In the genomic region with DNA sequence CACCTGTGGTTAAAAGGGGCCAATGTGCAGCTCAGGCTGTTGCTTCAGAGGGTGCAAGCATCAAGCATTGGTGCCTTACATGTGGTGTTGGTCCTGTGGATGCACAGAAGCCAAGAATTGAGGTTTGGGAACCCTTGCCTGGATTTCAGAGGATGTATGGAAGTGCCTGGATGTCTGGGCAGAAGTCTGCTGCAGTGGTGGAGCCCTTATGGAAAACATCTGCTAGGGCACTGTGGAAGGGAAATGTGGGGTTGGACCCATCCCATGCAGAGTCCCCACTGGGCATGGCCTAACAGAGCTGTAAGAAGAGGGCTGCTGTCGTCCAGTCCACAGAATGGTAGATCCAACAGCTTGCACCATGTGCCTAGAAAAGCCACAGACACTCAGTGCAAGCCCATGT, we compare ENCODE assay signal across 25 cellular contexts. TPM values are rescaled to one million over a fixed set of nuclear protein-coding genes. Genes with fewer than 3 reads are reported as not detected.
DNase-seq lines count a peak whose midpoint lies in the region; ATAC-seq and TF ChIP-seq lines count a peak whose summit lies in the region.
"Had no signal": no experiment of that assay in that cellular context is flagged by ENCODE, and none has a peak within 500 bp of the region (broad histone marks: within the 10 kb centered on the region; RNA-seq: fewer than 3 reads in every experiment).

No MANE protein-coding gene starts in this region.

- peak overlapping the region; percentile 86 for H3K27ac Mint-ChIP-seq in activated naive CD8-positive, alpha-beta T cell
- no peak overlapping the region for H3K27ac Mint-ChIP-seq in activated naive CD8-positive, alpha-beta T cell treated with anti-CD3 and anti-CD28 coated beads, Interleukin-2, amount 50 U/mL, for 24 hours
- H3K27ac Mint-ChIP-seq in T-cell = peak overlapping the region; percentile 98 to 99
- peak overlapping the region; percentile 10 for H3K27ac Mint-ChIP-seq in central memory CD8-positive, alpha-beta T cell (ENCODE audit: low read depth)
- H3K27ac Mint-ChIP-seq in nephron progenitor cell = no peak overlapping the region
- H3K27ac Mint-ChIP-seq: B cell had no signal

- POLR2A ChIA-PET in T-cell (lab: Charles Lee) = no interaction called here

- H3K9me3 Mint-ChIP-seq in activated naive CD8-positive, alpha-beta T cell (ENCODE audit: low read depth) = peaks cover 30% of the 10 kb centered on the region
- H3K9me3 Mint-ChIP-seq in activated naive CD8-positive, alpha-beta T cell treated with anti-CD3 and anti-CD28 coated beads, Interleukin-2, amount 50 U/mL, for 24 hours = peaks cover 64% of the 10 kb centered on the region
- H3K9me3 Mint-ChIP-seq in T-cell (peaks cover 29 to 59% (median 34%) of the 10 kb centered on the region in 3 donors), nephron progenitor cell (peaks cover 92% of the 10 kb centered on the region)
- H3K9me3 Mint-ChIP-seq in central memory CD8-positive, alpha-beta T cell = peaks cover 14% of the 10 kb centered on the region

- H3K4me3 Mint-ChIP-seq in activated naive CD8-positive, alpha-beta T cell = no peak overlapping the region
- no peak overlapping the region for H3K4me3 Mint-ChIP-seq in activated naive CD8-positive, alpha-beta T cell treated with anti-CD3 and anti-CD28 coated beads, Interleukin-2, amount 50 U/mL, for 24 hours
- H3K4me3 Mint-ChIP-seq in T-cell (peak overlapping the region in 1 of 3 donors; percentile 80), nephron progenitor cell (no peak overlapping the region)
- no peak overlapping the region for H3K4me3 Mint-ChIP-seq in central memory CD8-positive, alpha-beta T cell
- H3K4me3 Mint-ChIP-seq: B cell; stimulated activated naive CD8-positive, alpha-beta T cell treated with anti-CD3 and anti-CD28 coated beads, Interleukin-15, amount 100 ng/mL, for 72 hours had no signal

- intact Hi-C loops in uterus (cut with DNase I; ENCODE audit: low total_unique reads) = no loop called here

- CTCF ChIA-PET in T-cell (lab: Charles Lee) = no interaction called here

- no peak for TF ChIP-seq POLR2A in uterus (IDR thresholded peaks at IDR 0.05)

- TF ChIP-seq CTCF in uterus (IDR thresholded peaks at IDR 0.05) = no peak
- no peak for TF ChIP-seq CTCF in nephron progenitor cell (IDR thresholded peaks at IDR 0.05)

- no peaks in the 10 kb centered on the region for H3K4me1 ChIP-seq in uterus
- H3K4me1 ChIP-seq: Caco-2 had no signal

- peaks cover 54% of the 10 kb centered on the region for H3K36me3 Mint-ChIP-seq in activated naive CD8-positive, alpha-beta T cell
- H3K36me3 Mint-ChIP-seq in activated naive CD8-positive, alpha-beta T cell treated with anti-CD3 and anti-CD28 coated beads, Interleukin-2, amount 50 U/mL, for 24 hours (ENCODE audit: low read depth) = peaks cover 79% of the 10 kb centered on the region
- peaks cover 77% of the 10 kb centered on the region for H3K36me3 Mint-ChIP-seq in T-cell
- H3K36me3 Mint-ChIP-seq in central memory CD8-positive, alpha-beta T cell (ENCODE audit: insufficient read depth) = peaks cover 23% of the 10 kb centered on the region
- H3K36me3 Mint-ChIP-seq in nephron progenitor cell (ENCODE audit: low read depth) = peaks cover 92% of the 10 kb centered on the region

- no peak for DNase-seq in activated naive CD8-positive, alpha-beta T cell treated with anti-CD3 and anti-CD28 coated beads, Interleukin-2, amount 50 U/mL, for 24 hours
- no peak for DNase-seq in T-cell
- DNase-seq in central memory CD8-positive, alpha-beta T cell (ENCODE audit: low spot score in 2 of 2) = no peak
- DNase-seq in uterus = no peak
- no peak for DNase-seq in glomerular visceral epithelial cell (ENCODE audit: extremely low spot score)
- no peak for DNase-seq in T-helper 1 cell
- DNase-seq in nephron progenitor cell = no peak
- DNase-seq: activated CD4-positive, alpha-beta T cell treated with anti-CD3 and anti-CD28 coated beads, Interleukin-2, amount 50 U/mL, for 1 hour; activated CD8-positive, alpha-beta memory T cell treated with anti-CD3 and anti-CD28 coated beads, Interleukin-2, amount 50 U/mL, for 48 hours; activated effector memory CD4-positive, alpha-beta T cell treated with Interleukin-2 at 50 U/mL for 16 hours; Caco-2; GM23248; midbrain; naive thymus-derived CD8-positive, alpha-beta T cell; NCI-H1048; NCI-H187; NCI-H2171 treated with DMSO at 0.1 percent for 48 hours; NCI-H510A treated with DMSO at 0.1 percent for 48 hours; occipital lobe; Right ventricle myocardium superior; stimulated activated naive CD8-positive, alpha-beta T cell treated with anti-CD3 and anti-CD28 coated beads, Interleukin-15, amount 100 ng/mL, for 72 hours; T-helper 9 cell had no signal

- H3K27me3 ChIP-seq in uterus = no peaks in the 10 kb centered on the region

- H3K9me3 ChIP-seq in uterus = peaks cover 0 to 7% of the 10 kb centered on the region in 2 donors

- H3K4me1 Mint-ChIP-seq in activated naive CD8-positive, alpha-beta T cell (ENCODE audit: low read depth) = peaks cover 62% of the 10 kb centered on the region
- H3K4me1 Mint-ChIP-seq in activated naive CD8-positive, alpha-beta T cell treated with anti-CD3 and anti-CD28 coated beads, Interleukin-2, amount 50 U/mL, for 24 hours = peaks cover 61% of the 10 kb centered on the region
- peaks cover 71 to 78% (median 74%) of the 10 kb centered on the region in 3 donors for H3K4me1 Mint-ChIP-seq in T-cell
- peaks cover 50% of the 10 kb centered on the region for H3K4me1 Mint-ChIP-seq in central memory CD8-positive, alpha-beta T cell
- no peaks in the 10 kb centered on the region for H3K4me1 Mint-ChIP-seq in nephron progenitor cell

- H3K27me3 Mint-ChIP-seq in activated naive CD8-positive, alpha-beta T cell = no peaks in the 10 kb centered on the region
- H3K27me3 Mint-ChIP-seq in activated naive CD8-positive, alpha-beta T cell treated with anti-CD3 and anti-CD28 coated beads, Interleukin-2, amount 50 U/mL, for 24 hours = no peaks in the 10 kb centered on the region
- H3K27me3 Mint-ChIP-seq in T-cell (no peaks in the 10 kb centered on the region), nephron progenitor cell (ENCODE audit: low read depth, poor library complexity) (peaks cover 3% of the 10 kb centered on the region)
- H3K27me3 Mint-ChIP-seq in central memory CD8-positive, alpha-beta T cell = no peaks in the 10 kb centered on the region
- H3K27me3 Mint-ChIP-seq: B cell; naive thymus-derived CD8-positive, alpha-beta T cell; stimulated activated naive CD8-positive, alpha-beta T cell treated with anti-CD3 and anti-CD28 coated beads, Interleukin-15, amount 100 ng/mL, for 72 hours had no signal

- ATAC-seq in activated naive CD8-positive, alpha-beta T cell treated with anti-CD3 and anti-CD28 coated beads, Interleukin-2, amount 50 U/mL, for 24 hours = no peak
- no peak for ATAC-seq in T-cell (replicated peaks in 1 of 4)
- no peak for ATAC-seq in central memory CD8-positive, alpha-beta T cell (replicated peaks; ENCODE audit: extremely low read depth, poor library complexity, severe bottlenecking)
- ATAC-seq: naive thymus-derived CD8-positive, alpha-beta T cell; stimulated activated naive CD8-positive, alpha-beta T cell treated with anti-CD3 and anti-CD28 coated beads, Interleukin-15, amount 100 ng/mL, for 72 hours had no signal

- no peaks in the 10 kb centered on the region for H3K36me3 ChIP-seq in uterus

- no peak overlapping the region for H3K4me3 ChIP-seq in uterus
- H3K4me3 ChIP-seq: GM23248, skin epidermis had no signal

- H3K27ac ChIP-seq in uterus = no peak overlapping the region
- H3K27ac ChIP-seq: GM23248, skin epidermis had no signal

RNA-seq across cellular contexts. Expression of a gene that starts 36.6 kb away (rescaled TPM):
- total RNA-seq in T-cell (100 to 1,000 TPM in 2 of 5 donors, 10 to 100 TPM in 3; 80.8 to 140 (median 86.3) TPM), uterus (100 to 1,000 TPM in 2 of 4 donors, 10 to 100 TPM in 2; 34.6 to 112 (median 90.3) TPM)

Comparison
In these comparisons a context has a peak if more than half of its experiments do, and no peak if none do; other contexts are left out.
1. H3K27ac Mint-ChIP-seq: peak in activated naive CD8-positive, alpha-beta T cell (single experiment), T-cell (2 of 2) and central memory CD8-positive, alpha-beta T cell (single experiment); none in activated naive CD8-positive, alpha-beta T cell treated with anti-CD3 and anti-CD28 coated beads, Interleukin-2, amount 50 U/mL, for 24 hours (single experiment) and nephron progenitor cell (single experiment).